Comparison of ENCODE assay signal across 10 cellular contexts in the genomic region with DNA sequence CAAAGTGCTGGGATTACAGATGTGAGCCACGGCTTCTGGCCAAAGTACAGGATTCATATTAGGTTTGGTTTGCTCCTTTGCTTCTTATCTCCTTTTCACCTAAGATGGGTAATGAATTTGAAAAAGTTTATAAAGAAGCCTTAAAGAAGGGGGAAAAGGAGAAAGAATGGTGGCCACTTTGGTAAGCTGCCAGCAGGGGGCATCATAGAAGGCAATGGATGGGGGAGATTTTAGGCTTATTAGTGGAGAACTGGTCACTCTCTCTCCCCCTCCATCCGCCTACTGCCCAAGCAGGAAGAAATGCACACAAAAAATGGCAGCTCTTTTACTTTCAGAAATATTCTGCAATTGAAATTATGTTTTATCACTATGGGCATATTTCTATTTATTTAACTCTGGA. TPM values are rescaled to one million over a fixed set of nuclear protein-coding genes. Genes with fewer than 3 reads are reported as not detected.
DNase-seq lines count a peak whose midpoint lies in the region; ATAC-seq and TF ChIP-seq lines count a peak whose summit lies in the region.
"Had no signal": no experiment of that assay in that cellular context is flagged by ENCODE, and none has a peak within 500 bp of the region (broad histone marks: within the 10 kb centered on the region; RNA-seq: fewer than 3 reads in every experiment).

No MANE protein-coding gene starts in this region.

- TF ChIP-seq POLR2A in upper lobe of left lung (IDR thresholded peaks at IDR 0.05): no peak

- no peaks in the 10 kb centered on the region for H3K9me3 ChIP-seq in RWPE2 (ENCODE audit: severe bottlenecking)
- no peaks in the 10 kb centered on the region for H3K9me3 ChIP-seq in hepatocyte (ENCODE audit: low read depth)
- no peaks in the 10 kb centered on the region for H3K9me3 ChIP-seq in upper lobe of left lung

- ATAC-seq in RWPE2 (ENCODE audit: low read depth) (no peak), HG03280 (IDR thresholded peaks at IDR 0.05; ENCODE audit: unreplicated experiment) (no peak), upper lobe of left lung (ENCODE audit: low FRiP score in 2 of 2) (no peak), GM19328 (IDR thresholded peaks at IDR 0.05; ENCODE audit: unreplicated experiment) (no peak)
- ATAC-seq: naive thymus-derived CD8-positive, alpha-beta T cell had no signal

- no peak overlapping the region for H3K4me3 ChIP-seq in RWPE2 (ENCODE audit: severe bottlenecking)
- H3K4me3 ChIP-seq in hepatocyte: no peak overlapping the region
- no peak overlapping the region for H3K4me3 ChIP-seq in upper lobe of left lung

- no peaks in the 10 kb centered on the region for H3K27me3 ChIP-seq in RWPE2 (ENCODE audit: insufficient read depth, poor library complexity, severe bottlenecking)
- H3K27me3 ChIP-seq in hepatocyte: no peaks in the 10 kb centered on the region
- no peaks in the 10 kb centered on the region for H3K27me3 ChIP-seq in upper lobe of left lung

- H3K27ac ChIP-seq in RWPE2 (ENCODE audit: poor library complexity, severe bottlenecking): no peak overlapping the region
- no peak overlapping the region for H3K27ac ChIP-seq in hepatocyte
- peak overlapping the region in 1 of 4 donors; percentile 2 for H3K27ac ChIP-seq in upper lobe of left lung

- H3K9me2 ChIP-seq in hepatocyte (replicated peaks; ENCODE audit: insufficient read depth): no peaks in the 10 kb centered on the region

- no peak for TF ChIP-seq EP300 in upper lobe of left lung (IDR thresholded peaks at IDR 0.05)

- H4K20me1 ChIP-seq in hepatocyte (ENCODE audit: insufficient read depth, poor library complexity, severe bottlenecking): no peaks in the 10 kb centered on the region

- H3K36me3 ChIP-seq in RWPE2 (ENCODE audit: low read depth) (no peaks in the 10 kb centered on the region), hepatocyte (replicated peaks; ENCODE audit: insufficient read depth, low read depth) (no peaks in the 10 kb centered on the region), upper lobe of left lung (peaks cover 0 to 44% (median 2%) of the 10 kb centered on the region in 4 donors)

- TF ChIP-seq CTCF in RWPE2 (IDR thresholded peaks at IDR 0.05; ENCODE audit: poor library complexity, severe bottlenecking): peak; percentile 29
- TF ChIP-seq CTCF in hepatocyte (IDR thresholded peaks at IDR 0.05; ENCODE audit: poor library complexity): peak; percentile 13
- peak in 1 of 6 experiments; percentile 10 for TF ChIP-seq CTCF in upper lobe of left lung (IDR thresholded peaks at IDR 0.05)

- no peak overlapping the region for H3K4me2 ChIP-seq in hepatocyte

- peak in 2 of 3 donors; percentile 2 to 20 for DNase-seq in stimulated activated CD4-positive, alpha-beta T cell treated with anti-CD3 and anti-CD28 coated beads, Interleukin-12 subunit alpha, Interleukin-12 subunit beta, amount 100 ng/mL, for 48 hours (ENCODE audit: low read depth in 2 of 3, low spot score in 1 of 3)
- DNase-seq in stimulated activated CD4-positive, alpha-beta T cell treated with anti-CD3 and anti-CD28 coated beads, Interleukin-1b, Interleukin-23, amount 100 ng/mL, for 48 hours: no peak
- no peak for DNase-seq in RWPE2 (ENCODE audit: low spot score)
- DNase-seq in hepatocyte (ENCODE audit: low spot score): no peak
- no peak for DNase-seq in upper lobe of left lung
- no peak for DNase-seq in AG20443 (ENCODE audit: low spot score)
- DNase-seq: NCI-H1694 treated with DMSO at 0.1 percent for 48 hours had no signal

- 96% methylated on average over 2 of the region's 2 CpGs for WGBS in hepatocyte (ENCODE audit: low lambda C conversion rate, missing lambda C conversion rate)
- 94 to 95% methylated on average over 2 of the region's 2 CpGs for WGBS in upper lobe of left lung, 2 donors

- no peaks in the 10 kb centered on the region for H3K79me2 ChIP-seq in hepatocyte

- no peak overlapping the region for H2AFZ ChIP-seq in hepatocyte

- H3K4me1 ChIP-seq in RWPE2 (ENCODE audit: insufficient read depth, poor library complexity, severe bottlenecking): no peaks in the 10 kb centered on the region
- peaks cover 3% of the 10 kb centered on the region for H3K4me1 ChIP-seq in hepatocyte (ENCODE audit: insufficient read depth)
- H3K4me1 ChIP-seq in upper lobe of left lung: peaks cover 0 to 16% (median 13%) of the 10 kb centered on the region in 4 donors

RNA-seq across cellular contexts. Expression of gene SPARCL1, which starts 32.0 kb away (rescaled TPM):
- total RNA-seq in hepatocyte (37.9 and 45.4 TPM in 2 replicates), upper lobe of left lung (100 to 1,000 TPM; 145 to 406 (median 343) TPM)
- 15.2 and 15.7 TPM in 2 replicates for polyA plus RNA-seq in hepatocyte
- total RNA-seq: naive thymus-derived CD8-positive, alpha-beta T cell had no signal
- polyA plus RNA-seq: naive thymus-derived CD8-positive, alpha-beta T cell had no signal

Comparison
In these comparisons a context has a peak if more than half of its experiments do, and no peak if none do; other contexts are left out.
1. DNase-seq: peak in stimulated activated CD4-positive, alpha-beta T cell treated with anti-CD3 and anti-CD28 coated beads, Interleukin-12 subunit alpha, Interleukin-12 subunit beta, amount 100 ng/mL, for 48 hours (2 of 3); none in stimulated activated CD4-positive, alpha-beta T cell treated with anti-CD3 and anti-CD28 coated beads, Interleukin-1b, Interleukin-23, amount 100 ng/mL, for 48 hours (single experiment), RWPE2 (single experiment), hepatocyte (single experiment), upper lobe of left lung (0 of 2) and AG20443 (single experiment).